In the genomic region with DNA sequence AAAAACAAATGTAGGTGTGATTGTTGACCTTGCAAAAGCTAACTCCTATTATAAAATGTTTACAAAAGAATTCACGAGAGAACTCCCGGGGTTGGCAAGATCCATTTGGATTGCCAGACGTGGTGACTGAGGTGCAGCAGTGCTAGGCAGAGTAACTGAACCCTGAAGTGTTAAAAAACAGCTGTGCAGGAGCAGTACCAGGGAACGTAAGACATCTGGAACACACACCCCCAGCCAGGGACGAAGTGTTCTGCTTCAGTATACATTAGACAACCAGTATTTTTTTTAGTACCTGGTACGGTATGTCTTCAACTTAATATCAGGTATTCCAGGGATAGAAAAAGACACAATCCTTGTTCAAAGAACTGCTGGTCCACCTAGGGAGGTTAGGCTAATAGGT, we compare ENCODE assay signal across 18 cellular contexts.
"Had no signal": no experiment of that assay in that cellular context is flagged by ENCODE, and none has a peak within 500 bp of the region (broad histone marks: within the 10 kb centered on the region; RNA-seq: fewer than 3 reads in every experiment).

No MANE protein-coding gene starts in this region.

- H3K27ac ChIP-seq: esophagus squamous epithelium, gastroesophageal sphincter, neutrophil, right atrium auricular region, sigmoid colon, skin epidermis, tibial artery, uterus had no signal

- H3K27ac Mint-ChIP-seq: dendritic cell treated with granulocyte-macrophage colony-stimulating factor and Interleukin-4, amounts not matched to agents 40 ng/mL and 50 ng/mL, for 4 days; effector memory CD8-positive, alpha-beta T cell; naive thymus-derived CD4-positive, alpha-beta T cell; stimulated activated naive B cell treated with anti-CD40 and anti-IgM and Interleukin-4, amounts not matched to agents 10 μg/mL and 1 μg/mL and 100 μg/mL, for 72 hours had no signal

- H3K4me1 ChIP-seq: uterus had no signal

- H3K36me3 ChIP-seq: neutrophil, right atrium auricular region, tibial artery, uterus had no signal

- DNase-seq: effector memory CD8-positive, alpha-beta T cell; esophagus squamous epithelium; foreskin fibroblast; mammary epithelial cell; naive thymus-derived CD4-positive, alpha-beta T cell; sigmoid colon; stimulated activated CD4-positive, alpha-beta T cell treated with anti-CD3 and anti-CD28 coated beads, Interleukin-2, amount 100 ng/mL, for 24 hours; stimulated activated CD4-positive, alpha-beta T cell treated with anti-CD3 and anti-CD28 coated beads, Interleukin-4, amount 100 ng/mL, for 4 hours; stimulated activated naive B cell treated with anti-CD40 and anti-IgM and Interleukin-4, amounts not matched to agents 10 μg/mL and 1 μg/mL and 100 μg/mL, for 72 hours; stimulated activated naive CD8-positive, alpha-beta T cell treated with anti-CD3 and anti-CD28 coated beads, Interleukin-15, amount 100 ng/mL, for 72 hours; tibial artery; upper lobe of left lung; uterus had no signal

- H3K4me3 Mint-ChIP-seq: dendritic cell treated with granulocyte-macrophage colony-stimulating factor and Interleukin-4, amounts not matched to agents 40 ng/mL and 50 ng/mL, for 4 days; effector memory CD8-positive, alpha-beta T cell; naive thymus-derived CD4-positive, alpha-beta T cell; stimulated activated naive B cell treated with anti-CD40 and anti-IgM and Interleukin-4, amounts not matched to agents 10 μg/mL and 1 μg/mL and 100 μg/mL, for 72 hours; stimulated activated naive CD8-positive, alpha-beta T cell treated with anti-CD3 and anti-CD28 coated beads, Interleukin-15, amount 100 ng/mL, for 72 hours had no signal

- H3K27me3 Mint-ChIP-seq: dendritic cell treated with granulocyte-macrophage colony-stimulating factor and Interleukin-4, amounts not matched to agents 40 ng/mL and 50 ng/mL, for 4 days; effector memory CD8-positive, alpha-beta T cell; naive thymus-derived CD4-positive, alpha-beta T cell; stimulated activated naive B cell treated with anti-CD40 and anti-IgM and Interleukin-4, amounts not matched to agents 10 μg/mL and 1 μg/mL and 100 μg/mL, for 72 hours; stimulated activated naive CD8-positive, alpha-beta T cell treated with anti-CD3 and anti-CD28 coated beads, Interleukin-15, amount 100 ng/mL, for 72 hours had no signal

- H3K9me3 Mint-ChIP-seq: dendritic cell treated with granulocyte-macrophage colony-stimulating factor and Interleukin-4, amounts not matched to agents 40 ng/mL and 50 ng/mL, for 4 days; effector memory CD8-positive, alpha-beta T cell; stimulated activated naive B cell treated with anti-CD40 and anti-IgM and Interleukin-4, amounts not matched to agents 10 μg/mL and 1 μg/mL and 100 μg/mL, for 72 hours; stimulated activated naive CD8-positive, alpha-beta T cell treated with anti-CD3 and anti-CD28 coated beads, Interleukin-15, amount 100 ng/mL, for 72 hours had no signal

- H3K27me3 ChIP-seq: esophagus squamous epithelium, gastroesophageal sphincter, neutrophil, right atrium auricular region, sigmoid colon, tibial artery, upper lobe of left lung, uterus had no signal

- H3K4me1 Mint-ChIP-seq: stimulated activated naive B cell treated with anti-CD40 and anti-IgM and Interleukin-4, amounts not matched to agents 10 μg/mL and 1 μg/mL and 100 μg/mL, for 72 hours; stimulated activated naive CD8-positive, alpha-beta T cell treated with anti-CD3 and anti-CD28 coated beads, Interleukin-15, amount 100 ng/mL, for 72 hours had no signal

- H3K9me3 ChIP-seq: esophagus squamous epithelium, gastroesophageal sphincter, neutrophil, right atrium auricular region, sigmoid colon, tibial artery, upper lobe of left lung, uterus had no signal

- H3K4me3 ChIP-seq: esophagus squamous epithelium, gastroesophageal sphincter, right atrium auricular region, sigmoid colon, skin epidermis, tibial artery, upper lobe of left lung, uterus had no signal
